ENCODE assay signal across 24 cellular contexts in the genomic region with DNA sequence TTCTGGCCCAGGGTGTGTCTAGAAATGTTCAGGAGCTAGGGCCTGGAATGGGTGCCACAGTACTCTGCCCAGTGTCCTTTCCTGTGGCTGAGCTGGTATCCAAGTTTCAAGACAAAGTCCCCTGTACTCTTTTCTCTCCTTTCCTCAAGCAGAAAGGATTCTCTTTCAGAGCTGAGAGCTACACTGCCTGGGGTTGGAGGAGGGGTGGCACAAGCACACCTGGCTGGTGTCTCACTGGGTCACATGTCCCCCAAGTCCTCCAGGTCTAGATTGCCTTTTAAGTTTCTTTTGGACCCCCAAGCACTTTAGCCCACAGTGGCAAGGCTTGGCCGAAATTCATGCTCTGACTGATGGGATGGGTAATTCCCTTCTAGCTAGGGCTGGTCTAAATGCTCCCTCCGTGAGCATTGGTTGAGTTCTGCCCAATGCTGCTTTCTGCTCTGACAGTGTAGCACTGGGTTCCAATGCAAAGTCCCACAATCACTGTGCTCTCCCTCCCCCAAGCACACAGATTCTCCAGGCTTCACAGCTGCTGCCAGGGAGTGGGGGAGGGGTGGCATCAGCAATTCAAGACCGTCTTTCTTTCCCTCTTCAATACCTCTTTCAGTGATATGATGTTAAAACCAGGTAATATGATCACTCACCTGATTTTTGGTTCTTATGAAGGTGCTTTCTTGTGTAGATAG.
"Had no signal": no experiment of that assay in that cellular context is flagged by ENCODE, and none has a peak within 500 bp of the region (broad histone marks: within the 10 kb centered on the region; RNA-seq: fewer than 3 reads in every experiment).

No MANE protein-coding gene starts in this region.

- H3K9me3 ChIP-seq: ascending aorta, heart right ventricle, prostate gland, right lobe of liver, suprapubic skin had no signal

- H3K9me3 Mint-ChIP-seq: activated naive CD8-positive, alpha-beta T cell treated with anti-CD3 and anti-CD28 coated beads, Interleukin-2, amount 50 U/mL, for 24 hours; activated T-helper 17 cell treated with anti-CD3 and anti-CD28 coated beads, Interleukin-2, amount 50 U/mL, for 72 hours; dendritic cell treated with granulocyte-macrophage colony-stimulating factor and Interleukin-4, amounts not matched to agents 40 ng/mL and 50 ng/mL, for 4 days; immature natural killer cell; T-cell had no signal

- H3K27me3 ChIP-seq: ascending aorta, right lobe of liver, suprapubic skin had no signal

- H3K36me3 ChIP-seq: ascending aorta, heart right ventricle, prostate gland, right lobe of liver, suprapubic skin had no signal

- H3K27ac Mint-ChIP-seq: activated naive CD8-positive, alpha-beta T cell treated with anti-CD3 and anti-CD28 coated beads, Interleukin-2, amount 50 U/mL, for 24 hours; activated T-helper 17 cell treated with anti-CD3 and anti-CD28 coated beads, Interleukin-2, amount 50 U/mL, for 72 hours; dendritic cell treated with granulocyte-macrophage colony-stimulating factor and Interleukin-4, amounts not matched to agents 40 ng/mL and 50 ng/mL, for 4 days; immature natural killer cell; nephron progenitor cell; T-cell had no signal

- H3K4me1 Mint-ChIP-seq: activated naive CD8-positive, alpha-beta T cell treated with anti-CD3 and anti-CD28 coated beads, Interleukin-2, amount 50 U/mL, for 24 hours; activated T-helper 17 cell treated with anti-CD3 and anti-CD28 coated beads, Interleukin-2, amount 50 U/mL, for 72 hours; immature natural killer cell; T-cell had no signal

- H3K4me1 ChIP-seq: ascending aorta, heart right ventricle, prostate gland, right lobe of liver, suprapubic skin had no signal

- H3K36me3 Mint-ChIP-seq: immature natural killer cell, T-cell had no signal

- H3K4me3 ChIP-seq: ascending aorta, heart right ventricle, prostate gland, right lobe of liver, smooth muscle cell, suprapubic skin had no signal

- H3K4me3 Mint-ChIP-seq: activated naive CD8-positive, alpha-beta T cell treated with anti-CD3 and anti-CD28 coated beads, Interleukin-2, amount 50 U/mL, for 24 hours; activated T-helper 17 cell treated with anti-CD3 and anti-CD28 coated beads, Interleukin-2, amount 50 U/mL, for 72 hours; dendritic cell treated with granulocyte-macrophage colony-stimulating factor and Interleukin-4, amounts not matched to agents 40 ng/mL and 50 ng/mL, for 4 days; immature natural killer cell; nephron progenitor cell; T-cell had no signal

- FAIRE-seq: bronchial epithelial cell had no signal

- H3K27ac ChIP-seq: ascending aorta, epithelial cell of prostate, heart right ventricle, prostate gland, right lobe of liver, suprapubic skin had no signal

- H3K27me3 Mint-ChIP-seq: activated naive CD8-positive, alpha-beta T cell treated with anti-CD3 and anti-CD28 coated beads, Interleukin-2, amount 50 U/mL, for 24 hours; activated T-helper 17 cell treated with anti-CD3 and anti-CD28 coated beads, Interleukin-2, amount 50 U/mL, for 72 hours; dendritic cell treated with granulocyte-macrophage colony-stimulating factor and Interleukin-4, amounts not matched to agents 40 ng/mL and 50 ng/mL, for 4 days had no signal

- DNase-seq: activated CD4-positive, alpha-beta T cell treated with anti-CD3 and anti-CD28 coated beads for 1 hour; activated CD4-positive, alpha-beta T cell treated with anti-CD3 and anti-CD28 coated beads, Interleukin-2, amount 50 U/mL, for 4 hours; activated naive CD4-positive, alpha-beta T cell treated with Interleukin-2 at 50 U/mL for 16 hours; activated naive CD8-positive, alpha-beta T cell treated with anti-CD3 and anti-CD28 coated beads, Interleukin-2, amount 50 U/mL, for 24 hours; effector memory CD4-positive, alpha-beta T cell; foreskin melanocyte; heart right ventricle; immature natural killer cell; nephron progenitor cell; right lobe of liver; stimulated activated CD4-positive, alpha-beta T cell treated with anti-CD3 and anti-CD28 coated beads, Interleukin-4, amount 100 ng/mL, for 4 hours; stimulated activated CD8-positive, alpha-beta memory T cell treated with anti-CD3 and anti-CD28 coated beads, Interleukin-4, amount 100 ng/mL, for 48 hours; stimulated activated naive CD8-positive, alpha-beta T cell treated with anti-CD3 and anti-CD28 coated beads, Interleukin-15, Interleukin-2, amounts not matched to agents 100 U/mL and 50 U/mL, for 24 hours; T-cell; T-helper 9 cell; trophoblast cell had no signal

- ATAC-seq: activated naive CD8-positive, alpha-beta T cell treated with anti-CD3 and anti-CD28 coated beads, Interleukin-2, amount 50 U/mL, for 24 hours; activated T-helper 17 cell treated with anti-CD3 and anti-CD28 coated beads, Interleukin-2, amount 50 U/mL, for 72 hours; heart right ventricle; right lobe of liver; stimulated activated naive CD8-positive, alpha-beta T cell treated with anti-CD3 and anti-CD28 coated beads, Interleukin-15, Interleukin-2, amounts not matched to agents 100 U/mL and 50 U/mL, for 24 hours; T-cell had no signal
